In the genomic region with DNA sequence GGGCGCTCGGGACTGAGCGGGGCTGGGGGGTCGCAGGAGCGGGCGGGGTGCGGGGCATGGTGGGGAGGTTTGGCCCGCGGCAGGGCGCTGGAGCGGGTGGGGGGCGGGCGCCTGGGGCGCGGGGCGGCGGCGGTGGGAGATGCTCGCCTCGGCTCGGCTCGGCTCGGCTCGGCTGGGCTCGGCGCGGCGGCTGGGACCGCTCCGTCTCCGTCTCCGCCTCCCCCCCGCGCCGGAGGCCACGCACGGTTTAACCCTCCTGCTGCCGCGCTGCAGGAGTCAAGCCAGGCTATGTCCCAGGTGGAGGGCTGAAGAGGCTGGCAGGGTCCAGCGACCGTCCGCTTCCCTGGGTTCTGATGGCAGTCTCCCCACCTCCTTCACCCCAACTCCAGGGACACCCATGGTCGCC, we compare ENCODE assay signal across 8 cellular contexts. TPM values are rescaled to one million over a fixed set of nuclear protein-coding genes. Genes with fewer than 3 reads are reported as not detected.
DNase-seq lines count a peak whose midpoint lies in the region; ATAC-seq and TF ChIP-seq lines count a peak whose summit lies in the region.

A gene with protein sequence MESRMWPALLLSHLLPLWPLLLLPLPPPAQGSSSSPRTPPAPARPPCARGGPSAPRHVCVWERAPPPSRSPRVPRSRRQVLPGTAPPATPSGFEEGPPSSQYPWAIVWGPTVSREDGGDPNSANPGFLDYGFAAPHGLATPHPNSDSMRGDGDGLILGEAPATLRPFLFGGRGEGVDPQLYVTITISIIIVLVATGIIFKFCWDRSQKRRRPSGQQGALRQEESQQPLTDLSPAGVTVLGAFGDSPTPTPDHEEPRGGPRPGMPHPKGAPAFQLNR (minus strand): TSS at position 170 of the 406 bp plus-strand sequence. CDS start 2,754 bp downstream, outside the sequence.

- peaks cover 51% of the 10 kb centered on the region for H3K27me3 Mint-ChIP-seq in CD8-positive, alpha-beta T cell (ENCODE audit: low read depth)

- POLR2A ChIA-PET in CD8-positive, alpha-beta T cell (lab: Charles Lee) = interaction anchor here (2.3 kb wide), 1 partner anchor 23 kb away, joined by 9 read pairs; a partner anchor contains a TSS

- ATAC-seq in CD8-positive, alpha-beta T cell = peak; percentile 93
- ATAC-seq in gastroesophageal sphincter = peak; percentile 85
- ATAC-seq in GM18867 (IDR thresholded peaks at IDR 0.05; ENCODE audit: unreplicated experiment) = no peak

- no peak within 1 kb of the TSS for H3K27ac ChIP-seq in CD8-positive, alpha-beta T cell (ENCODE audit: low read depth, low read length)
- H3K27ac ChIP-seq in OCI-LY1 (ENCODE audit: low read depth, low read length, poor library complexity, severe bottlenecking) (no peak within 1 kb of the TSS), gastroesophageal sphincter (peak within 1 kb of the TSS in 2 of 4 donors; percentile 14 to 41), trophoblast cell (ENCODE audit: low read depth, low read length) (no peak within 1 kb of the TSS)

- peaks cover 16% of the 10 kb centered on the region for H3K27me3 ChIP-seq in CD8-positive, alpha-beta T cell (ENCODE audit: insufficient read depth, low read length)
- peaks cover 20% of the 10 kb centered on the region; the same call in 1 of the 2 replicates for H3K27me3 ChIP-seq in OCI-LY1 (ENCODE audit: insufficient read depth, low read length)
- H3K27me3 ChIP-seq in gastroesophageal sphincter = peaks cover 100% of the 10 kb centered on the region
- H3K27me3 ChIP-seq in trophoblast cell (ENCODE audit: insufficient read depth, low read length) = peaks cover 31% of the 10 kb centered on the region

- no peak within 1 kb of the TSS for H2AK5ac ChIP-seq in trophoblast cell (ENCODE audit: low read length)

- intact Hi-C loops in CD8-positive, alpha-beta T cell (cut with DNase I, micrococcal nuclease) = no loop called here

- no peak within 1 kb of the TSS for H4K8ac ChIP-seq in trophoblast cell (ENCODE audit: low read depth, low read length)

- 0% methylated on average over 4 to 23 of the region's 43 CpGs for WGBS in gastroesophageal sphincter (ENCODE audit: low coverage in 1 of 2), 2 donors
- WGBS in trophoblast cell (ENCODE audit: extremely low coverage, insufficient coverage, insufficient read length) = no CpG with 5 or more reads among the region's 43 CpGs

- H3K9me3 ChIP-seq in CD8-positive, alpha-beta T cell (ENCODE audit: low read length) = no peaks in the 10 kb centered on the region
- H3K9me3 ChIP-seq in OCI-LY1 (ENCODE audit: low read length) = no peaks in the 10 kb centered on the region
- H3K9me3 ChIP-seq in gastroesophageal sphincter = no peaks in the 10 kb centered on the region
- no peaks in the 10 kb centered on the region for H3K9me3 ChIP-seq in trophoblast cell (ENCODE audit: insufficient read depth, low read depth, low read length)

- TF ChIP-seq CTCF in CD8-positive, alpha-beta T cell (IDR thresholded peaks at IDR 0.05) = no peak
- TF ChIP-seq CTCF in OCI-LY1 (IDR thresholded peaks at IDR 0.05; ENCODE audit: low read length) = no peak
- TF ChIP-seq CTCF in gastroesophageal sphincter (IDR thresholded peaks at IDR 0.05) = no peak

- DNase-seq in CD8-positive, alpha-beta T cell = peak; percentile 18 to 70 (median 52)
- peak; percentile 45 for DNase-seq in activated naive CD4-positive, alpha-beta T cell treated with Interleukin-2 at 50 U/mL for 16 hours
- DNase-seq in trophoblast cell (peak in 1 of 2 donors; percentile 38), NCI-H187 treated with DMSO at 0.1 percent for 48 hours (lab: John Stamatoyannopoulos, UW) (no peak), cortex of kidney (lab: John Stamatoyannopoulos, UW) (no peak)

- H3K4ac ChIP-seq in trophoblast cell (ENCODE audit: low read depth, low read length) = no peak within 1 kb of the TSS

- H3K4me3 Mint-ChIP-seq in CD8-positive, alpha-beta T cell = peak within 1 kb of the TSS; percentile 81

- no peaks in the 10 kb centered on the region for H3F3A ChIP-seq in OCI-LY1 (ENCODE audit: insufficient read depth, low read length)

- H3K18ac ChIP-seq in trophoblast cell (ENCODE audit: low read length) = peak within 1 kb of the TSS; percentile 6

- peak within 1 kb of the TSS; percentile 60 for H3K4me3 ChIP-seq in CD8-positive, alpha-beta T cell (ENCODE audit: low read depth, low read length)
- H3K4me3 ChIP-seq in OCI-LY1 (ENCODE audit: low read depth, low read length, poor library complexity, severe bottlenecking) (peak within 1 kb of the TSS; percentile 50), gastroesophageal sphincter (peak within 1 kb of the TSS; percentile 12 to 62), trophoblast cell (ENCODE audit: low read depth, low read length) (no peak within 1 kb of the TSS)

- H2BK5ac ChIP-seq in trophoblast cell (ENCODE audit: low read depth, low read length, poor library complexity) = no peak within 1 kb of the TSS

- no peaks in the 10 kb centered on the region for H3K79me2 ChIP-seq in OCI-LY1 (ENCODE audit: insufficient read depth, low read length)
- no peaks in the 10 kb centered on the region for H3K79me2 ChIP-seq in trophoblast cell (ENCODE audit: control insufficient read depth, insufficient read depth, low read length, poor library complexity)

- peaks cover 14% of the 10 kb centered on the region for H3K4me1 ChIP-seq in CD8-positive, alpha-beta T cell (ENCODE audit: insufficient read depth, low read length)
- H3K4me1 ChIP-seq in OCI-LY1 (ENCODE audit: insufficient read depth, low read length, severe bottlenecking) = peaks cover 35% of the 10 kb centered on the region
- peaks cover 0 to 19% (median 14%) of the 10 kb centered on the region in 3 donors for H3K4me1 ChIP-seq in gastroesophageal sphincter
- H3K4me1 ChIP-seq in trophoblast cell (ENCODE audit: control insufficient read depth in 1 of 2, insufficient read depth in 2 of 2, low read length in 2 of 2) = peaks cover 4 to 8% of the 10 kb centered on the region in 2 experiments

- H2AFZ ChIP-seq in OCI-LY1 (ENCODE audit: low read length) = no peak within 1 kb of the TSS
- H2AFZ ChIP-seq in trophoblast cell (ENCODE audit: insufficient read depth, low read length, poor library complexity) = peak within 1 kb of the TSS; percentile 67

- no peak within 1 kb of the TSS for H3K27ac Mint-ChIP-seq in CD8-positive, alpha-beta T cell

- CTCF ChIA-PET in CD8-positive, alpha-beta T cell (lab: Charles Lee) = interaction anchor here (0.7 kb wide), 1 partner anchor 137 kb away, joined by 3 read pairs; no protein-coding TSS in a partner anchor

- peak within 1 kb of the TSS; percentile 67 for H3K4me2 ChIP-seq in OCI-LY1 (ENCODE audit: low read length)
- H3K4me2 ChIP-seq in trophoblast cell (ENCODE audit: low read length) = peak within 1 kb of the TSS; percentile 68

- no peaks in the 10 kb centered on the region for H3K9me2 ChIP-seq in OCI-LY1 (ENCODE audit: low read depth, low read length)

- H4K20me1 ChIP-seq in OCI-LY1 (ENCODE audit: insufficient read depth, low read length) = no peaks in the 10 kb centered on the region

- H3K36me3 ChIP-seq in CD8-positive, alpha-beta T cell (ENCODE audit: insufficient read depth, low read length) = no peaks in the 10 kb centered on the region
- H3K36me3 ChIP-seq in OCI-LY1 (ENCODE audit: insufficient read depth, low read length) (no peaks in the 10 kb centered on the region), gastroesophageal sphincter (no peaks in the 10 kb centered on the region), trophoblast cell (ENCODE audit: control insufficient read depth in 1 of 2, insufficient read depth in 2 of 2, low read length in 2 of 2) (no peaks in the 10 kb centered on the region)

- no peak within 1 kb of the TSS for H4K12ac ChIP-seq in trophoblast cell (ENCODE audit: low read depth, low read length)

- H3K36me3 Mint-ChIP-seq in CD8-positive, alpha-beta T cell = no peaks in the 10 kb centered on the region

- no peak for TF ChIP-seq POLR2A in gastroesophageal sphincter (IDR thresholded peaks at IDR 0.05)

- H3K14ac ChIP-seq in trophoblast cell (ENCODE audit: low read length) = no peak within 1 kb of the TSS

- no peak for TF ChIP-seq EP300 in gastroesophageal sphincter (IDR thresholded peaks at IDR 0.05)

- H3K23ac ChIP-seq in trophoblast cell (ENCODE audit: low read length) = no peak within 1 kb of the TSS

- H3K4me1 Mint-ChIP-seq in CD8-positive, alpha-beta T cell (ENCODE audit: low read depth) = peaks cover 18% of the 10 kb centered on the region

- no peaks in the 10 kb centered on the region for H3K9me3 Mint-ChIP-seq in CD8-positive, alpha-beta T cell

- no peaks in the 10 kb centered on the region for H3K79me1 ChIP-seq in trophoblast cell (ENCODE audit: low read length)

- H4K91ac ChIP-seq in trophoblast cell (ENCODE audit: low read depth, low read length) = no peak within 1 kb of the TSS

- H2BK120ac ChIP-seq in trophoblast cell (ENCODE audit: insufficient read depth, low read length, poor library complexity) = no peak within 1 kb of the TSS

- H2BK12ac ChIP-seq in trophoblast cell (ENCODE audit: low read length) = no peak within 1 kb of the TSS

- H3K9ac ChIP-seq in OCI-LY1 (ENCODE audit: low read length) = peak within 1 kb of the TSS; percentile 29; the same call in 1 of the 2 replicates
- peak within 1 kb of the TSS; percentile 16 for H3K9ac ChIP-seq in trophoblast cell (ENCODE audit: low read length)

RNA-seq across cellular contexts. Expression of the gene that starts here (rescaled TPM):
- under 1 TPM; 0.17 to 0.52 TPM for total RNA-seq in CD8-positive, alpha-beta T cell
- 1 to 10 TPM in 1 of 4 donors, under 1 TPM in 3; 0.46 to 1.2 (median 0.73) TPM for total RNA-seq in gastroesophageal sphincter
- polyA plus RNA-seq in trophoblast cell (2013) = 0.06 and 0.14 TPM in 2 replicates

Comparison
In these comparisons a context has a peak if more than half of its experiments do, and no peak if none do; other contexts are left out.
1. Peak in DNase-seq, ATAC-seq and H3K4me3 ChIP-seq in CD8-positive, alpha-beta T cell; RNA of the gene not detected or under 1 TPM.